In genomic region chr18:79988079-79988924, GRCh38 we compare ENCODE assay signal across 8 cellular contexts. TPM values are rescaled to one million over a fixed set of nuclear protein-coding genes. Genes with fewer than 3 reads are reported as not detected.
DNase-seq lines count a peak whose midpoint lies in the region; ATAC-seq and TF ChIP-seq lines count a peak whose summit lies in the region.

TSS of gene TXNL4A (minus strand) at chr18:79988563. CDS start at chr18:79988392, 171 bp downstream.

- H3K27ac ChIP-seq in KMS-11 (peak within 1 kb of the TSS; percentile 88), RWPE2 (ENCODE audit: poor library complexity, severe bottlenecking) (peak within 1 kb of the TSS; percentile 77)

- DNase-seq in EH (ENCODE audit: low read depth) (peak; percentile 84), RWPE2 (ENCODE audit: low spot score) (peak; percentile 80), fibroblast of peridontal ligament (ENCODE audit: extremely low read depth) (peak; percentile 78)
- peak; percentile 80 for DNase-seq in activated T-helper 2 cell treated with anti-CD3 and anti-CD28 coated beads, Interferon-gamma antibody, Interleukin-2, Interleukin-4, amounts not matched to agents 10 μg/mL and 5 μg/mL and 100 μg/mL, durations not matched to agents 14 hours and 24 hours and 36 hours (ENCODE audit: low spot score)

- no peaks in the 10 kb centered on the region for H3K27me3 ChIP-seq in KMS-11 (ENCODE audit: insufficient read depth, low read depth)
- H3K27me3 ChIP-seq in RWPE2 (ENCODE audit: insufficient read depth, poor library complexity, severe bottlenecking): no peaks in the 10 kb centered on the region

- peaks cover 23% of the 10 kb centered on the region for H4K20me1 ChIP-seq in KMS-11 (ENCODE audit: insufficient read depth)

- peaks cover 35% of the 10 kb centered on the region for H3K36me3 Mint-ChIP-seq in activated T-helper 2 cell treated with anti-CD3 and anti-CD28 coated beads, Interferon-gamma antibody, Interleukin-2, Interleukin-4, amounts not matched to agents 10 μg/mL and 5 μg/mL and 100 μg/mL, durations not matched to agents 14 hours and 24 hours and 36 hours (ENCODE audit: low read depth)
- peaks cover 21% of the 10 kb centered on the region for H3K36me3 Mint-ChIP-seq in nephron (ENCODE audit: low read depth)
- H3K36me3 Mint-ChIP-seq in stimulated activated naive CD8-positive, alpha-beta T cell treated with anti-CD3 and anti-CD28 coated beads, Interleukin-15, Interleukin-2, amounts not matched to agents 100 ng/mL and 50 ng/mL, for 24 hours (ENCODE audit: low read depth): peaks cover 36% of the 10 kb centered on the region

- peaks cover 50% of the 10 kb centered on the region for H3K79me2 ChIP-seq in KMS-11 (ENCODE audit: insufficient read depth, low read depth)

- TF ChIP-seq CTCF in KMS-11 (conservative IDR thresholded peaks at IDR 0.05; ENCODE audit: low read depth, low read length) (0 out of 2 replicates have a peak, but pooled peaks have one; percentile 29), RWPE2 (IDR thresholded peaks at IDR 0.05; ENCODE audit: poor library complexity, severe bottlenecking) (peak; percentile 24), nephron (IDR thresholded peaks at IDR 0.05; ENCODE audit: unreplicated experiment in 3 of 3) (peak in 1 of 3 experiments; percentile 28)

- H3K4me1 ChIP-seq in KMS-11 (ENCODE audit: low read depth, poor library complexity, severe bottlenecking) (peaks cover 29% of the 10 kb centered on the region), RWPE2 (ENCODE audit: insufficient read depth, poor library complexity, severe bottlenecking) (peaks cover 4% of the 10 kb centered on the region)

- peak within 1 kb of the TSS; percentile 86 for H3K4me2 ChIP-seq in KMS-11

- intact Hi-C loops in activated T-helper 2 cell treated with anti-CD3 and anti-CD28 coated beads, Interferon-gamma antibody, Interleukin-2, Interleukin-4, amounts not matched to agents 10 μg/mL and 5 μg/mL and 100 μg/mL, durations not matched to agents 14 hours and 24 hours and 36 hours (cut with micrococcal nuclease): loop anchor here (1.0 to 10.0 kb wide), 5 partner anchors 38 to 309 kb away; partner anchors contain the start of genes ADNP2, CTDP1, KCNG2 and SLC66A2

- H3K9ac ChIP-seq in KMS-11: peak within 1 kb of the TSS; percentile 96

- ATAC-seq in GM21737 (IDR thresholded peaks at IDR 0.05; ENCODE audit: unreplicated experiment): peak; percentile 94
- peak; percentile 91 for ATAC-seq in RWPE2 (ENCODE audit: low read depth)

- H3K4me3 ChIP-seq in KMS-11 (IDR thresholded peaks at IDR 0.05; ENCODE audit: insufficient read depth, low read depth, low read length): peak within 1 kb of the TSS; percentile 7
- H3K4me3 ChIP-seq in RWPE2 (ENCODE audit: severe bottlenecking): peak within 1 kb of the TSS; percentile 73

- H3K4me1 Mint-ChIP-seq in activated T-helper 2 cell treated with anti-CD3 and anti-CD28 coated beads, Interferon-gamma antibody, Interleukin-2, Interleukin-4, amounts not matched to agents 10 μg/mL and 5 μg/mL and 100 μg/mL, durations not matched to agents 14 hours and 24 hours and 36 hours (ENCODE audit: low read depth): peaks cover 30% of the 10 kb centered on the region
- H3K4me1 Mint-ChIP-seq in nephron: peaks cover 22% of the 10 kb centered on the region
- H3K4me1 Mint-ChIP-seq in stimulated activated naive CD8-positive, alpha-beta T cell treated with anti-CD3 and anti-CD28 coated beads, Interleukin-15, Interleukin-2, amounts not matched to agents 100 ng/mL and 50 ng/mL, for 24 hours (ENCODE audit: low read depth): peaks cover 41% of the 10 kb centered on the region

- no peaks in the 10 kb centered on the region for H3K9me3 ChIP-seq in RWPE2 (ENCODE audit: severe bottlenecking)

- H3K4me3 Mint-ChIP-seq in activated T-helper 2 cell treated with anti-CD3 and anti-CD28 coated beads, Interferon-gamma antibody, Interleukin-2, Interleukin-4, amounts not matched to agents 10 μg/mL and 5 μg/mL and 100 μg/mL, durations not matched to agents 14 hours and 24 hours and 36 hours (ENCODE audit: low read depth): peak within 1 kb of the TSS; percentile 96
- peak within 1 kb of the TSS; percentile 91 to 97 (median 95) for H3K4me3 Mint-ChIP-seq in nephron
- H3K4me3 Mint-ChIP-seq in stimulated activated naive CD8-positive, alpha-beta T cell treated with anti-CD3 and anti-CD28 coated beads, Interleukin-15, Interleukin-2, amounts not matched to agents 100 ng/mL and 50 ng/mL, for 24 hours: peak within 1 kb of the TSS; percentile 96

- H3K27me3 Mint-ChIP-seq in activated T-helper 2 cell treated with anti-CD3 and anti-CD28 coated beads, Interferon-gamma antibody, Interleukin-2, Interleukin-4, amounts not matched to agents 10 μg/mL and 5 μg/mL and 100 μg/mL, durations not matched to agents 14 hours and 24 hours and 36 hours (ENCODE audit: low read depth): no peaks in the 10 kb centered on the region
- H3K27me3 Mint-ChIP-seq in nephron (ENCODE audit: low read depth): no peaks in the 10 kb centered on the region
- no peaks in the 10 kb centered on the region for H3K27me3 Mint-ChIP-seq in stimulated activated naive CD8-positive, alpha-beta T cell treated with anti-CD3 and anti-CD28 coated beads, Interleukin-15, Interleukin-2, amounts not matched to agents 100 ng/mL and 50 ng/mL, for 24 hours

- H3K27ac Mint-ChIP-seq in activated T-helper 2 cell treated with anti-CD3 and anti-CD28 coated beads, Interferon-gamma antibody, Interleukin-2, Interleukin-4, amounts not matched to agents 10 μg/mL and 5 μg/mL and 100 μg/mL, durations not matched to agents 14 hours and 24 hours and 36 hours: peak within 1 kb of the TSS; percentile 95
- H3K27ac Mint-ChIP-seq in nephron: peak within 1 kb of the TSS; percentile 95 to 98 (median 98)
- peak within 1 kb of the TSS; percentile 96 for H3K27ac Mint-ChIP-seq in stimulated activated naive CD8-positive, alpha-beta T cell treated with anti-CD3 and anti-CD28 coated beads, Interleukin-15, Interleukin-2, amounts not matched to agents 100 ng/mL and 50 ng/mL, for 24 hours

- H3K36me3 ChIP-seq in KMS-11 (ENCODE audit: insufficient read depth): no peaks in the 10 kb centered on the region
- peaks cover 33% of the 10 kb centered on the region for H3K36me3 ChIP-seq in RWPE2 (ENCODE audit: low read depth)

- no peaks in the 10 kb centered on the region for H3K9me3 Mint-ChIP-seq in activated T-helper 2 cell treated with anti-CD3 and anti-CD28 coated beads, Interferon-gamma antibody, Interleukin-2, Interleukin-4, amounts not matched to agents 10 μg/mL and 5 μg/mL and 100 μg/mL, durations not matched to agents 14 hours and 24 hours and 36 hours
- H3K9me3 Mint-ChIP-seq in nephron: no peaks in the 10 kb centered on the region
- no peaks in the 10 kb centered on the region for H3K9me3 Mint-ChIP-seq in stimulated activated naive CD8-positive, alpha-beta T cell treated with anti-CD3 and anti-CD28 coated beads, Interleukin-15, Interleukin-2, amounts not matched to agents 100 ng/mL and 50 ng/mL, for 24 hours

- H2AFZ ChIP-seq in KMS-11 (ENCODE audit: low read depth): peak within 1 kb of the TSS; percentile 88

RNA-seq across cellular contexts. Expression of gene TXNL4A, which starts in this region (rescaled TPM):
- 181 and 194 TPM in 2 replicates for total RNA-seq in activated T-helper 2 cell treated with anti-CD3 and anti-CD28 coated beads, Interferon-gamma antibody, Interleukin-2, Interleukin-4, amounts not matched to agents 10 μg/mL and 5 μg/mL and 100 μg/mL, durations not matched to agents 14 hours and 24 hours and 36 hours

Comparison
In these comparisons a context has a peak if more than half of its experiments do, and no peak if none do; other contexts are left out.
1. Peak in every context shown above with its lines: DNase-seq, ATAC-seq, H3K4me3 ChIP-seq and H3K27ac ChIP-seq.